23 cellular contexts compared by ENCODE assay signal in the genomic region with DNA sequence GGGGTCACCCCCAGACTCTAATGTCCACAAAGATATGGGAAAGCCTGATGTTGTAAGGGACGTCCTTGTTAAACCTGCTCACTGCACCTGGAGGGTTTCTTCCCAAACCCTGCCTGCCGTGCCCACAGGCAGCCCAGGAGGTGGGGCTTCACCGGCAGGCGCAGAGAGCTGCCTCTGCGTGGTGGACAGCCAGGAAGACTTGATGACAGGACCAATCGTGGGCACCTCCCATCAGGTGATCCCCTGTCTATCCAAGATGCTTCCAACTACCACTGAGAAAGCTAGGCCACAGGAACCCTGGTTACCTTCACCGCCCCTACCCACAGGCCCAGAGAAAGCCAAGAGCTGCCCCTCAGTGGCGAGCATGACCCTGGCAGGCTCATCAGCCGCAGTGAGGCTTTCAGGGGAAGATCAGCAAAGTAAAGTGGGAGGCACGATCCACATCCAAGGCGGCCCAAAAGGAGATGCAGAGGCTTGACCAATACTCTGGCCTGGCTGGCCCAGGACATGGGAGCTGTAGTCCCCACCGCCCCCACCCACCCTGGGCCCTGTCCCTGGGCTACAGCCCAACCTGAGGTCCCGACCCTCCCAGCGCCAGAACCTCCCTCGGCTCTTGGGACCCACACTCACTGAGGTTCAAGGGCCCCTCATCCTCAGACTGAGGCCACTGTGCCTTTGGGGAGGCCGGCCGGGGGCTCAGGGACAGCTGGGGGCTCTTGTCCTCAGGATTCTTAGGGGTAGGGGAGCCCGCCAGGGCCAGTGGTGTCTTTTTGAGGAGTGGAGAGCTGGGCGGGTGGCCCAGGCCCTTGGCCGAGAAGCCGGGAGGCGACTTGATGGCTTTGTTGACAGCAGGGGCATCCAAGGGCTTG. TPM values are rescaled to one million over a fixed set of nuclear protein-coding genes. Genes with fewer than 3 reads are reported as not detected.
"Had no signal": no experiment of that assay in that cellular context is flagged by ENCODE, and none has a peak within 500 bp of the region (broad histone marks: within the 10 kb centered on the region; RNA-seq: fewer than 3 reads in every experiment).

No MANE protein-coding gene starts in this region.

- H3K27me3 ChIP-seq: foreskin keratinocyte, upper lobe of left lung had no signal

- H3K4me3 ChIP-seq: lung, thoracic aorta, upper lobe of left lung had no signal

- H3K4me3 Mint-ChIP-seq: activated CD4-positive, alpha-beta memory T cell treated with anti-CD3 and anti-CD28 coated beads, Interleukin-2, amount 10 ng/mL, durations not matched to agents 7 days and 5 days; activated T-cell treated with anti-CD3 and anti-CD28 coated beads, Interleukin-2, amount 50 U/mL, for 72 hours; dendritic cell treated with granulocyte-macrophage colony-stimulating factor and Interleukin-4, amounts not matched to agents 40 ng/mL and 50 ng/mL, for 4 days; T-helper 1 cell treated with Interleukin-12 subunit alpha and Interleukin-12 subunit beta and Interleukin-4 antibody, amounts not matched to agents 30 μg/mL and 1 μg/mL, for 36 hours had no signal

- H3K4me1 ChIP-seq: foreskin keratinocyte had no signal

- H3K9me3 ChIP-seq: thoracic aorta, upper lobe of left lung had no signal

- H3K9me3 Mint-ChIP-seq: activated CD4-positive, alpha-beta memory T cell treated with anti-CD3 and anti-CD28 coated beads, Interleukin-2, amount 10 ng/mL, durations not matched to agents 7 days and 5 days; activated naive CD4-positive, alpha-beta T cell treated with anti-CD3 and anti-CD28 coated beads, Interleukin-2, amount 50 U/mL, for 24 hours; activated T-cell treated with anti-CD3 and anti-CD28 coated beads, Interleukin-2, amount 50 U/mL, for 72 hours; dendritic cell treated with granulocyte-macrophage colony-stimulating factor and Interleukin-4, amounts not matched to agents 40 ng/mL and 50 ng/mL, for 4 days; naive thymus-derived CD8-positive, alpha-beta T cell; T-helper 1 cell treated with Interleukin-12 subunit alpha and Interleukin-12 subunit beta and Interleukin-4 antibody, amounts not matched to agents 30 μg/mL and 1 μg/mL, for 36 hours had no signal

- H3K27ac ChIP-seq: foreskin keratinocyte, thoracic aorta, upper lobe of left lung had no signal

- ATAC-seq: activated T-cell treated with anti-CD3 and anti-CD28 coated beads, Interleukin-2, amount 50 U/mL, for 72 hours; foreskin keratinocyte; naive thymus-derived CD8-positive, alpha-beta T cell had no signal

- H3K27me3 Mint-ChIP-seq: activated CD4-positive, alpha-beta memory T cell treated with anti-CD3 and anti-CD28 coated beads, Interleukin-2, amount 10 ng/mL, durations not matched to agents 7 days and 5 days; activated naive CD4-positive, alpha-beta T cell treated with anti-CD3 and anti-CD28 coated beads, Interleukin-2, amount 50 U/mL, for 24 hours; dendritic cell treated with granulocyte-macrophage colony-stimulating factor and Interleukin-4, amounts not matched to agents 40 ng/mL and 50 ng/mL, for 4 days; naive thymus-derived CD8-positive, alpha-beta T cell had no signal

- DNase-seq: activated CD4-positive, alpha-beta memory T cell treated with anti-CD3 and anti-CD28 coated beads, Interleukin-2, amount 10 ng/mL, durations not matched to agents 7 days and 5 days; activated CD4-positive, alpha-beta T cell treated with anti-CD3 and anti-CD28 coated beads for 48 hours; activated CD4-positive, CD25-positive, alpha-beta regulatory T cell; activated effector memory CD4-positive, alpha-beta T cell treated with anti-CD3 and anti-CD28 coated beads, Interleukin-2, amount 50 U/mL, for 16 hours; activated T-cell treated with anti-CD3 and anti-CD28 coated beads, Interleukin-2, amount 50 U/mL, for 72 hours; anterior cingulate cortex; effector CD4-positive, alpha-beta T cell; foreskin keratinocyte; kidney; stimulated activated CD4-positive, alpha-beta T cell treated with anti-CD3 and anti-CD28 coated beads, Interleukin-4, amount 100 ng/mL, for 24 hours; stimulated activated naive CD4-positive, alpha-beta T cell treated with Interleukin-2 at 50 U/mL for 16 hours; T1000 had no signal

- H3K27ac Mint-ChIP-seq: activated CD4-positive, alpha-beta memory T cell treated with anti-CD3 and anti-CD28 coated beads, Interleukin-2, amount 10 ng/mL, durations not matched to agents 7 days and 5 days; activated naive CD4-positive, alpha-beta T cell treated with anti-CD3 and anti-CD28 coated beads, Interleukin-2, amount 50 U/mL, for 24 hours; brain; dendritic cell treated with granulocyte-macrophage colony-stimulating factor and Interleukin-4, amounts not matched to agents 40 ng/mL and 50 ng/mL, for 4 days; T-helper 1 cell treated with Interleukin-12 subunit alpha and Interleukin-12 subunit beta and Interleukin-4 antibody, amounts not matched to agents 30 μg/mL and 1 μg/mL, for 36 hours had no signal

RNA-seq across cellular contexts. Expression of a gene that starts 35.2 kb away (rescaled TPM):
- total RNA-seq: foreskin keratinocyte had no signal
- polyA plus RNA-seq: foreskin keratinocyte had no signal

RNA-seq across cellular contexts. Expression of a gene that starts 50.1 kb away (rescaled TPM):
- total RNA-seq: foreskin keratinocyte, kidney, lung, omental fat pad, posterior vena cava, renal cortical epithelial cell, thoracic aorta, upper lobe of left lung had no signal
- polyA plus RNA-seq: foreskin keratinocyte had no signal
